Comparison of ENCODE assay signal across 25 cellular contexts in genomic region chr20:51108638-51109363, GRCh38.
"Had no signal": no experiment of that assay in that cellular context is flagged by ENCODE, and none has a peak within 500 bp of the region (broad histone marks: within the 10 kb centered on the region; RNA-seq: fewer than 3 reads in every experiment).

No MANE protein-coding gene starts in this region.

- H3K9me3 ChIP-seq: esophagus squamous epithelium, heart right ventricle, left lung, mucosa of descending colon, ovary, psoas muscle, sigmoid colon, transverse colon, upper lobe of right lung, uterus had no signal

- H3K36me3 ChIP-seq: esophagus squamous epithelium, heart right ventricle, left lung, ovary, sigmoid colon, transverse colon, upper lobe of right lung, uterus had no signal

- H3K27ac ChIP-seq: coronary artery, esophagus squamous epithelium, heart right ventricle, left lung, ovary, psoas muscle, sigmoid colon, transverse colon, upper lobe of right lung, uterus had no signal

- H3K4me3 ChIP-seq: coronary artery, esophagus squamous epithelium, heart right ventricle, left lung, mucosa of descending colon, ovary, psoas muscle, sigmoid colon, transverse colon, upper lobe of right lung, uterus had no signal

- ATAC-seq: effector memory CD8-positive, alpha-beta T cell; heart right ventricle; left cardiac atrium; left lung; mucosa of descending colon; psoas muscle; right cardiac atrium; stimulated activated memory B cell treated with anti-CD40 and anti-IgM and Interleukin-4, amounts not matched to agents 10 μg/mL and 1 μg/mL and 100 μg/mL, for 72 hours; upper lobe of right lung had no signal

- DNase-seq: dermis blood vessel endothelial cell; effector memory CD8-positive, alpha-beta T cell; erythroblast; esophagus squamous epithelium; foreskin melanocyte; glutamatergic neuron; heart right ventricle; hippocampal formation; left cardiac atrium; left lung; mesenchymal stem cell; mucosa of descending colon; naive B cell; nephron progenitor cell; occipital lobe; ovary; psoas muscle; right cardiac atrium; sigmoid colon; stimulated activated CD4-positive, alpha-beta T cell treated with anti-CD3 and anti-CD28 coated beads, Interleukin-4, amount 100 ng/mL, for 4 hours; transverse colon; upper lobe of right lung; uterus had no signal

- H3K27me3 ChIP-seq: ovary, uterus had no signal

- H3K4me1 ChIP-seq: esophagus squamous epithelium, heart right ventricle, left lung, psoas muscle, sigmoid colon, transverse colon, upper lobe of right lung, uterus had no signal
